Comparison of ENCODE assay signal across 33 cellular contexts in the genomic region with DNA sequence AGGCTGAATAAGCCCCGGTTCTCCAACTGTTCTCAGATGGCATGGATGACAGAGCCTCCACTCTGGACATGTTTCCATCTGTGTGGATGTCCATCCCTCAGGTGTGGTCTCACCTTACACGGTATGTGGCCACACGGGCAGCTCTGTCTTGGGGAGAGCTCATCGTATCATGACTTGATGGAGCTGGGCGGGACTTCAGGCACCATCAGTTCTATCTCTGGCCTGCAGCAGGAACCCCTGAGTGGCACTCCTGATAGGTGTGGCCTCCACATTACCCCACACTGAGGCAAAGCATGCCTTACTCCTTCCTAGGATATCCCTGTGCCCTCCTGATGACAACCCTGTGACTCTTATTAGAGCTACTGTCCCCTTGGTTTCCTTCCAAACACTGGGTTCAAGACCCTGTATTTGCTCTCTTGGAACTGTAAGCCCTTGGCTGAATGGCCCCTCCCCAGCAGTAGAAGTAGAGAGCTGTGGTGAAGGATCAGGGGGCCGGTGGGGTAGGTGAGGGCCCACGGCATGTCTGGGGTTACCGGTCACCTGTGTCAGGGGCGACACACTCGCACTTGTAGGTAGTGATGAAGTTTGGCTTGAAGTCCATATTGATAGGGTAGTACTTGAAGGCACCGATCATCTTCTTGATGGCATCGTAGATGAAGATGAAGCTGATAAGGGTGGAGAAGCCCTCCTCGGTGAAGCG.
"Had no signal": no experiment of that assay in that cellular context is flagged by ENCODE, and none has a peak within 500 bp of the region (broad histone marks: within the 10 kb centered on the region; RNA-seq: fewer than 3 reads in every experiment).

No MANE protein-coding gene starts in this region.

- FAIRE-seq: frontal cortex had no signal

- H3K9me3 ChIP-seq: adrenal gland, body of pancreas had no signal

- ATAC-seq: activated CD4-positive, CD25-positive, alpha-beta regulatory T cell treated with anti-CD3 and anti-CD28 coated beads, Interleukin-2, amount 50 U/mL, for 24 hours; activated CD8-positive, alpha-beta T cell treated with anti-CD3 and anti-CD28 coated beads for 36 hours; activated naive CD8-positive, alpha-beta T cell treated with anti-CD3 and anti-CD28 coated beads, Interleukin-2, amount 50 U/mL, for 24 hours; activated T-cell treated with anti-CD3 and anti-CD28 coated beads, Interleukin-2, amount 50 U/mL, for 4 hours; body of pancreas; esophagus mucosa; T-helper 17 cell had no signal

- H3K4me1 Mint-ChIP-seq: activated naive CD8-positive, alpha-beta T cell treated with anti-CD3 and anti-CD28 coated beads for 36 hours; activated naive CD8-positive, alpha-beta T cell treated with anti-CD3 and anti-CD28 coated beads, Interleukin-2, amount 50 U/mL, for 24 hours; endodermal cell had no signal

- H3K27me3 Mint-ChIP-seq: activated B cell treated with CpG ODN at 0.5 μM for 24 hours; activated CD8-positive, alpha-beta T cell treated with anti-CD3 and anti-CD28 coated beads for 36 hours; activated naive CD4-positive, alpha-beta T cell treated with anti-CD3 and anti-CD28 coated beads, Interleukin-2, amount 50 U/mL, for 24 hours; activated naive CD8-positive, alpha-beta T cell treated with anti-CD3 and anti-CD28 coated beads for 36 hours; activated naive CD8-positive, alpha-beta T cell treated with anti-CD3 and anti-CD28 coated beads, Interleukin-2, amount 50 U/mL, for 24 hours; dendritic cell treated with granulocyte-macrophage colony-stimulating factor and Interleukin-4, amounts not matched to agents 40 ng/mL and 50 ng/mL, for 4 days; T-helper 17 cell had no signal

- H3K9me3 Mint-ChIP-seq: activated B cell treated with CpG ODN at 0.5 μM for 24 hours; activated CD8-positive, alpha-beta T cell treated with anti-CD3 and anti-CD28 coated beads for 36 hours; activated naive CD4-positive, alpha-beta T cell treated with anti-CD3 and anti-CD28 coated beads for 36 hours; activated naive CD4-positive, alpha-beta T cell treated with anti-CD3 and anti-CD28 coated beads, Interleukin-2, amount 50 U/mL, for 24 hours; activated naive CD8-positive, alpha-beta T cell treated with anti-CD3 and anti-CD28 coated beads for 36 hours; activated naive CD8-positive, alpha-beta T cell treated with anti-CD3 and anti-CD28 coated beads, Interleukin-2, amount 50 U/mL, for 24 hours; activated T-cell treated with anti-CD3 and anti-CD28 coated beads, Interleukin-2, amount 50 U/mL, for 4 hours; activated T-helper 2 cell treated with anti-CD3 and anti-CD28 coated beads, Interferon-gamma antibody, Interleukin-2, Interleukin-4, amounts not matched to agents 10 μg/mL and 5 μg/mL and 100 μg/mL, durations not matched to agents 14 hours and 24 hours and 36 hours; dendritic cell treated with granulocyte-macrophage colony-stimulating factor and Interleukin-4, amounts not matched to agents 40 ng/mL and 50 ng/mL, for 4 days; endodermal cell; T-helper 2 cell treated with Interferon-gamma antibody and Interleukin-4, amounts not matched to agents 5 μg/mL and 100 μg/mL, for 36 hours had no signal

- H3K27ac Mint-ChIP-seq: activated B cell treated with CpG ODN at 0.5 μM for 24 hours; activated CD8-positive, alpha-beta T cell treated with anti-CD3 and anti-CD28 coated beads for 36 hours; activated naive CD4-positive, alpha-beta T cell treated with anti-CD3 and anti-CD28 coated beads for 36 hours; activated naive CD4-positive, alpha-beta T cell treated with anti-CD3 and anti-CD28 coated beads, Interleukin-2, amount 50 U/mL, for 24 hours; activated naive CD8-positive, alpha-beta T cell treated with anti-CD3 and anti-CD28 coated beads for 36 hours; activated naive CD8-positive, alpha-beta T cell treated with anti-CD3 and anti-CD28 coated beads, Interleukin-2, amount 50 U/mL, for 24 hours; activated T-helper 2 cell treated with anti-CD3 and anti-CD28 coated beads, Interferon-gamma antibody, Interleukin-2, Interleukin-4, amounts not matched to agents 10 μg/mL and 5 μg/mL and 100 μg/mL, durations not matched to agents 14 hours and 24 hours and 36 hours; dendritic cell treated with granulocyte-macrophage colony-stimulating factor and Interleukin-4, amounts not matched to agents 40 ng/mL and 50 ng/mL, for 4 days; endodermal cell; T-helper 17 cell; T-helper 2 cell treated with Interferon-gamma antibody and Interleukin-4, amounts not matched to agents 5 μg/mL and 100 μg/mL, for 36 hours had no signal

- H3K36me3 Mint-ChIP-seq: activated naive CD8-positive, alpha-beta T cell treated with anti-CD3 and anti-CD28 coated beads for 36 hours had no signal

- H3K4me1 ChIP-seq: adrenal gland, body of pancreas had no signal

- H3K27me3 ChIP-seq: adrenal gland, body of pancreas, cardiac muscle cell, dorsolateral prefrontal cortex had no signal

- H3K36me3 ChIP-seq: adrenal gland, cardiac muscle cell, WERI-Rb-1 had no signal

- H3K27ac ChIP-seq: adrenal gland, body of pancreas, cardiac muscle cell, coronary artery, dorsolateral prefrontal cortex, WERI-Rb-1 had no signal

- H3K4me3 Mint-ChIP-seq: activated B cell treated with CpG ODN at 0.5 μM for 24 hours; activated CD8-positive, alpha-beta T cell treated with anti-CD3 and anti-CD28 coated beads for 36 hours; activated naive CD4-positive, alpha-beta T cell treated with anti-CD3 and anti-CD28 coated beads for 36 hours; activated naive CD4-positive, alpha-beta T cell treated with anti-CD3 and anti-CD28 coated beads, Interleukin-2, amount 50 U/mL, for 24 hours; activated naive CD8-positive, alpha-beta T cell treated with anti-CD3 and anti-CD28 coated beads for 36 hours; activated naive CD8-positive, alpha-beta T cell treated with anti-CD3 and anti-CD28 coated beads, Interleukin-2, amount 50 U/mL, for 24 hours; activated T-cell treated with anti-CD3 and anti-CD28 coated beads, Interleukin-2, amount 50 U/mL, for 4 hours; dendritic cell treated with granulocyte-macrophage colony-stimulating factor and Interleukin-4, amounts not matched to agents 40 ng/mL and 50 ng/mL, for 4 days; endodermal cell; T-helper 17 cell; T-helper 2 cell treated with Interferon-gamma antibody and Interleukin-4, amounts not matched to agents 5 μg/mL and 100 μg/mL, for 36 hours had no signal

- DNase-seq: activated B cell treated with CpG ODN at 0.5 μM for 24 hours; activated CD4-positive, alpha-beta T cell treated with anti-CD3 and anti-CD28 coated beads for 48 hours; activated CD4-positive, alpha-beta T cell treated with anti-CD3 and anti-CD28 coated beads, Interleukin-2, amount 50 U/mL, for 1 hour; activated CD4-positive, alpha-beta T cell treated with anti-CD3 and anti-CD28 coated beads, Interleukin-2, amount 50 U/mL, for 48 hours; activated CD8-positive, alpha-beta memory T cell treated with anti-CD3 and anti-CD28 coated beads for 24 hours; activated CD8-positive, alpha-beta T cell treated with anti-CD3 and anti-CD28 coated beads for 36 hours; activated naive CD4-positive, alpha-beta T cell treated with anti-CD3 and anti-CD28 coated beads for 36 hours; activated naive CD8-positive, alpha-beta T cell treated with anti-CD3 and anti-CD28 coated beads for 36 hours; activated naive CD8-positive, alpha-beta T cell treated with anti-CD3 and anti-CD28 coated beads, Interleukin-2, amount 50 U/mL, for 24 hours; activated T-cell treated with anti-CD3 and anti-CD28 coated beads, Interleukin-2, amount 50 U/mL, for 4 hours; adrenal gland; amygdala; aorta; body of pancreas; central memory CD4-positive, alpha-beta T cell; cerebellar nuclear complex; dorsolateral prefrontal cortex; effector memory CD4-positive, alpha-beta T cell; endodermal cell; foreskin fibroblast; T-helper 1 cell; T-helper 17 cell; T1000; WERI-Rb-1 had no signal

- H3K4me3 ChIP-seq: adrenal gland, body of pancreas, cardiac muscle cell, coronary artery, dorsolateral prefrontal cortex had no signal
